Comparison of ENCODE assay signal across 8 cellular contexts in the genomic region with DNA sequence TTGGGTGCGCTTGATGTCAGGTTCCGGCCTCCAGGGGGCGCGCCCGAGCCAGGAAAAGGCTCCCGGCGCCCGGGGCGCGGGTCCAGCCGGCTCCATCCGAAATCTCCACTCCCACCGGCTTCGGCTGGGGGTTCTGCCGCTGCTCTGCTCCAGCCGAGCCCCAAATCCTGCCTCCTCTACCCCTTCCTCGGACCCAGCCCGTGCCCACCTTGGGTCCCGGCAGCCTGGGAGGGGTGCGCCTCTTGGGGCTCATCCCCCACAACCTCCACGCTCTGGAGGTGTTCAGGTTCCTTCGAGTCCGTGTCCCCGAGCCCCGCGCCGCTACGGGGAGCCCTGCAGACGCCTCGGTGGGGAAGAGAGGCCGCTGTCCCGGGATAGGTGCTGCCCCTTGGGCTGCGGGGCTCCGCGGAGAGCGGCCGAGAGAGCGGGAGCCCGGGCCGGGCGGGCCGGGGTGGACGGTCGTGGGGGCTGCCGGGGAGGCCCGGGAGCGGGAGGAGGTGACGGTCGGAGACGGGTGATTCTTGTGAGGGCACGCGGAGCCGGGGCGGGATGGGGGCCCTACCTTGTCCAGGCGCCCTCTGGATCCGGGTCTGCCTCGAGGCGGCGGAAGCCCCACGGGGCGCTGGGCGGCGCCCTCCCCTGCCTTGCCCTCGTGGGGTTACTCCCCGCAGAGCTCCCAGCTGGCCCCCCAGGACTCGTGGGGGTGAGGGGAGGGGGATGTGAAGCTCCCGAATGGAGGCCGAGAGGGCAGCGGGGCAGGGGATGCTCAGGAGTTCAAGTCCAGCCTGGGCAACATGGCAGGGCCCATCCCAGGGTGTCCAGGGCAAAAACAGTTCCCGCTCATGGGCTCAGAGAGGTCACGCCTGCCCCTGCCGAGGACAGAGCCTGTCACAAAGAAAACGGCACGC. TPM values are rescaled to one million over a fixed set of nuclear protein-coding genes. Genes with fewer than 3 reads are reported as not detected.
DNase-seq lines count a peak whose midpoint lies in the region; ATAC-seq and TF ChIP-seq lines count a peak whose summit lies in the region.

No MANE protein-coding gene starts in this region.

- peak; percentile 91 for TF ChIP-seq CTCF in OCI-LY7 (conservative IDR thresholded peaks at IDR 0.05; ENCODE audit: low read length)
- peak; percentile 64 for TF ChIP-seq CTCF in fibroblast of mammary gland (conservative IDR thresholded peaks at IDR 0.05; ENCODE audit: control insufficient read depth, insufficient read depth, low read depth, low read length)
- peak; percentile 82 for TF ChIP-seq CTCF in natural killer cell (IDR thresholded peaks at IDR 0.05)

- peak overlapping the region in 1 of 2 donors; percentile 27 for H3K27ac Mint-ChIP-seq in natural killer cell

- H3K4me3 ChIP-seq in OCI-LY7 (ENCODE audit: low read depth, low read length, poor library complexity, severe bottlenecking), result peak overlapping the region; percentile 64
- H3K4me3 ChIP-seq in fibroblast of mammary gland (ENCODE audit: control insufficient read depth, low read depth, low read length), result peak overlapping the region; percentile 59

- H3K4me3 Mint-ChIP-seq in natural killer cell, result peak overlapping the region; percentile 66

- H3K27me3 Mint-ChIP-seq in natural killer cell (ENCODE audit: low read depth in 2 of 2), result peaks cover 0 to 3% of the 10 kb centered on the region in 2 donors

- peaks cover 0 to 4% of the 10 kb centered on the region in 2 donors for H3K4me1 Mint-ChIP-seq in natural killer cell

- peaks cover 49% of the 10 kb centered on the region for H3K4me1 ChIP-seq in OCI-LY7 (ENCODE audit: insufficient read depth, low read length, poor library complexity, severe bottlenecking)

- no peaks in the 10 kb centered on the region for H3K36me3 ChIP-seq in OCI-LY7 (ENCODE audit: insufficient read depth, low read length)

- H3K4me2 ChIP-seq in OCI-LY7 (ENCODE audit: low read length), result peak overlapping the region; percentile 80

- H3K79me2 ChIP-seq in OCI-LY7 (ENCODE audit: insufficient read depth, low read depth, low read length), result no peaks in the 10 kb centered on the region

- no peaks in the 10 kb centered on the region for H3K9me3 Mint-ChIP-seq in natural killer cell

- H4K20me1 ChIP-seq in OCI-LY7 (ENCODE audit: insufficient read depth, low read length), result no peaks in the 10 kb centered on the region

- intact Hi-C loops in OCI-LY7 (cut with micrococcal nuclease; ENCODE audit: unreplicated experiment), result loop anchor here (1.0 kb wide), 2 partner anchors 30 to 158 kb away; no protein-coding TSS in a partner anchor
- intact Hi-C loops in natural killer cell (cut with micrococcal nuclease), result loop anchor here (5.0 to 10.0 kb wide), 2 partner anchors 162 to 370 kb away; no protein-coding TSS in a partner anchor

- H3K27ac ChIP-seq in OCI-LY7 (ENCODE audit: low read depth, low read length, poor library complexity, severe bottlenecking), result no peak overlapping the region

- H3K9me3 ChIP-seq in OCI-LY7 (ENCODE audit: low read length), result no peaks in the 10 kb centered on the region

- no peaks in the 10 kb centered on the region for H3K9me2 ChIP-seq in OCI-LY7 (ENCODE audit: insufficient read depth, low read length)

- POLR2A ChIA-PET in OCI-LY7 (lab: Charles Lee), result interaction anchor here (0.6 kb wide), 1 partner anchor 42 kb away, joined by 3 read pairs; no protein-coding TSS in a partner anchor

- ATAC-seq in natural killer cell (peak; percentile 86 to 96 (median 90)), GM21515 (IDR thresholded peaks at IDR 0.05; ENCODE audit: unreplicated experiment) (no peak)

- CTCF ChIA-PET in OCI-LY7 (lab: Charles Lee; ENCODE audit: unreplicated experiment), result no interaction called here

- peak overlapping the region; percentile 79 for H2AFZ ChIP-seq in OCI-LY7 (ENCODE audit: low read length)

- H3K36me3 Mint-ChIP-seq in natural killer cell, result no peaks in the 10 kb centered on the region

- DNase-seq in COLO829 (ENCODE audit: low spot score), result peak; percentile 71
- DNase-seq in HCEC 1CT, result peak; percentile 60
- DNase-seq in OCI-LY7 (ENCODE audit: low spot score), result peak; percentile 85
- peak; percentile 90 to 92 for DNase-seq in activated T-cell treated with anti-CD3 and anti-CD28 coated beads, Interleukin-2, amount 50 U/mL, for 48 hours
- peak; percentile 61 for DNase-seq in fibroblast of mammary gland (ENCODE audit: low read depth)
- DNase-seq in natural killer cell, result peak; percentile 78
- peak; percentile 37 to 84 (median 73) for DNase-seq in stimulated activated naive CD4-positive, alpha-beta T cell (lab: John Stamatoyannopoulos, UW)

- no TSS peak for BruUV-seq in OCI-LY7 (replicated peaks; lab: Mats Ljungman, UMichigan)

RNA-seq across cellular contexts. Expression of gene CYB5R3, which starts 13.2 kb away (rescaled TPM):
- total RNA-seq in OCI-LY7 (2014; rRNA removed; shearing (Covaris generic)), result 28.5 and 38.0 TPM in 2 replicates
- total RNA-seq in OCI-LY7 (2022) (68.9 and 74.7 TPM in 2 replicates), natural killer cell (10 to 100 TPM; 55.7 to 72.6 (median 68.0) TPM)

RNA-seq across cellular contexts. Expression of gene ATP5MGL, which starts 22.0 kb away (rescaled TPM):
- 0.92 and 0.93 TPM in 2 replicates for total RNA-seq in OCI-LY7 (2014; rRNA removed; shearing (Covaris generic))
- 1.1 and 1.8 TPM in 2 replicates for total RNA-seq in OCI-LY7 (2022)
- total RNA-seq in natural killer cell, result 1 to 10 TPM; 4.5 to 6.4 (median 6.1) TPM

RNA-seq across cellular contexts. Expression of gene POLDIP3, which starts 47.7 kb away (rescaled TPM):
- total RNA-seq in OCI-LY7 (2014; rRNA removed; shearing (Covaris generic)), result 52.7 and 70.7 TPM in 2 replicates
- total RNA-seq in OCI-LY7 (2022), result 73.5 and 74.1 TPM in 2 replicates
- total RNA-seq in natural killer cell, result 10 to 100 TPM; 66.1 to 82.8 (median 70.8) TPM

RNA-seq across cellular contexts. Expression of gene A4GALT, which starts 58.3 kb away (rescaled TPM):
- 48.9 and 61.5 TPM in 2 replicates for total RNA-seq in OCI-LY7 (2014; rRNA removed; shearing (Covaris generic))
- total RNA-seq in OCI-LY7 (2022), result 40.5 and 56.0 TPM in 2 replicates
- total RNA-seq in natural killer cell, result under 1 TPM in 1 of 3 donors, not detected in 2; 0.26 TPM
